29 cellular contexts compared by ENCODE assay signal in the genomic region with DNA sequence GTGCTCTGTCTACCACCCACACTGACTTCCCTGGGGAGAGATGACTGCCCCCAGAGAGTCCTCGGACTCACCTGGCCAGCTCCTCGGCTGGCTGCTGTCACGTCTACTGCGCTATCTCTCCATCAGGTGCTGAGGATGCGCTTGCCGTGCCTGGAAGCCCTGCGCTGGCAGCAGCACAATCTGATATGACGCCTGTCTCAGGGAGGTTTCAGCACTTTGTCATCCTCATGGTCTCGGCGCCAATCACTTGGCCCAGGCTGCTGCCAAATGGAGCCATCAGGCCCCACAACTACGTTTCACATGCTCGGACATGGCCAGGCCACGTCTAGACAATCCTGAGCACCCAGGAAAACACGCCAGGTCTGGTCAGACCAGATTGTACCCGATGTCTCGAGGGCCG. TPM values are rescaled to one million over a fixed set of nuclear protein-coding genes. Genes with fewer than 3 reads are reported as not detected.
"Had no signal": no experiment of that assay in that cellular context is flagged by ENCODE, and none has a peak within 500 bp of the region (broad histone marks: within the 10 kb centered on the region; RNA-seq: fewer than 3 reads in every experiment).

No MANE protein-coding gene starts in this region.

- H3K9me3 ChIP-seq: colonic mucosa, gastroesophageal sphincter, left ventricle myocardium inferior, mucosa of descending colon, ovary, sigmoid colon, spleen, thoracic aorta had no signal

- H3K27me3 ChIP-seq: colonic mucosa, neural progenitor cell, ovary had no signal

- H3K9ac ChIP-seq: neural progenitor cell had no signal

- H3K36me3 ChIP-seq: colonic mucosa, gastroesophageal sphincter, heart left ventricle, left ventricle myocardium inferior, neural progenitor cell, ovary, sigmoid colon, spleen, thoracic aorta had no signal

- H3K9me3 Mint-ChIP-seq: activated naive CD8-positive, alpha-beta T cell treated with anti-CD3 and anti-CD28 coated beads, Interleukin-2, amount 10 ng/mL, durations not matched to agents 7 days and 5 days; activated T-cell treated with anti-CD3 and anti-CD28 coated beads, Interleukin-2, amount 50 U/mL, for 24 hours; activated T-helper 2 cell treated with anti-CD3 and anti-CD28 coated beads, Interferon-gamma antibody, Interleukin-2, Interleukin-4, amounts not matched to agents 10 μg/mL and 5 μg/mL and 100 μg/mL, durations not matched to agents 14 hours and 24 hours and 36 hours; central memory CD8-positive, alpha-beta T cell; endodermal cell; memory B cell; naive thymus-derived CD4-positive, alpha-beta T cell; neural progenitor cell; stimulated activated naive B cell treated with anti-CD40 and anti-IgM and Interleukin-4, amounts not matched to agents 10 μg/mL and 1 μg/mL and 100 μg/mL, for 72 hours; T-cell had no signal

- H3K4me2 ChIP-seq: neural progenitor cell had no signal

- H3K4me1 Mint-ChIP-seq: activated naive CD8-positive, alpha-beta T cell treated with anti-CD3 and anti-CD28 coated beads, Interleukin-2, amount 10 ng/mL, durations not matched to agents 7 days and 5 days; brain; central memory CD8-positive, alpha-beta T cell; endodermal cell; memory B cell; naive thymus-derived CD4-positive, alpha-beta T cell; stimulated activated naive B cell treated with anti-CD40 and anti-IgM and Interleukin-4, amounts not matched to agents 10 μg/mL and 1 μg/mL and 100 μg/mL, for 72 hours; T-cell had no signal

- ATAC-seq: activated CD8-positive, alpha-beta T cell treated with anti-CD3 and anti-CD28 coated beads, Interleukin-2, amount 10 ng/mL, durations not matched to agents 7 days and 5 days; gastroesophageal sphincter; heart left ventricle; mucosa of descending colon; naive thymus-derived CD4-positive, alpha-beta T cell; stimulated activated naive B cell treated with anti-CD40 and anti-IgM and Interleukin-4, amounts not matched to agents 10 μg/mL and 1 μg/mL and 100 μg/mL, for 72 hours; T-cell had no signal

- DNase-seq: activated CD4-positive, alpha-beta T cell treated with anti-CD3 and anti-CD28 coated beads for 48 hours; activated CD4-positive, CD25-positive, alpha-beta regulatory T cell; activated CD8-positive, alpha-beta T cell treated with anti-CD3 and anti-CD28 coated beads, Interleukin-2, amount 10 ng/mL, durations not matched to agents 7 days and 5 days; activated naive CD4-positive, alpha-beta T cell treated with Interleukin-2 at 50 U/mL for 16 hours; activated naive CD8-positive, alpha-beta T cell treated with anti-CD3 and anti-CD28 coated beads, Interleukin-2, amount 10 ng/mL, durations not matched to agents 7 days and 5 days; activated T-cell treated with anti-CD3 and anti-CD28 coated beads, Interleukin-2, amount 50 U/mL, for 24 hours; amygdala; colonic mucosa; endodermal cell; erythroblast; heart left ventricle; kidney glomerular epithelial cell; left ventricle myocardium inferior; mucosa of descending colon; naive thymus-derived CD4-positive, alpha-beta T cell; ovary; spleen; stimulated activated CD4-positive, alpha-beta T cell treated with anti-CD3 and anti-CD28 coated beads, Interleukin-4, amount 100 ng/mL, for 4 hours; stimulated activated naive B cell treated with anti-CD40 and anti-IgM and Interleukin-4, amounts not matched to agents 10 μg/mL and 1 μg/mL and 100 μg/mL, for 72 hours; T-cell; T1000 had no signal

- H3K27ac Mint-ChIP-seq: activated CD8-positive, alpha-beta T cell treated with anti-CD3 and anti-CD28 coated beads, Interleukin-2, amount 10 ng/mL, durations not matched to agents 7 days and 5 days; activated naive CD8-positive, alpha-beta T cell treated with anti-CD3 and anti-CD28 coated beads, Interleukin-2, amount 10 ng/mL, durations not matched to agents 7 days and 5 days; activated T-cell treated with anti-CD3 and anti-CD28 coated beads, Interleukin-2, amount 50 U/mL, for 24 hours; activated T-helper 2 cell treated with anti-CD3 and anti-CD28 coated beads, Interferon-gamma antibody, Interleukin-2, Interleukin-4, amounts not matched to agents 10 μg/mL and 5 μg/mL and 100 μg/mL, durations not matched to agents 14 hours and 24 hours and 36 hours; brain; endodermal cell; memory B cell; naive thymus-derived CD4-positive, alpha-beta T cell; neural progenitor cell; stimulated activated naive B cell treated with anti-CD40 and anti-IgM and Interleukin-4, amounts not matched to agents 10 μg/mL and 1 μg/mL and 100 μg/mL, for 72 hours; T-cell had no signal

- H2AFZ ChIP-seq: neural progenitor cell had no signal

- H3K4me3 ChIP-seq: colonic mucosa, gastroesophageal sphincter, heart left ventricle, left ventricle myocardium inferior, mucosa of descending colon, neural progenitor cell, ovary, sigmoid colon, spleen, thoracic aorta had no signal

- H3K27ac ChIP-seq: colonic mucosa, gastroesophageal sphincter, heart left ventricle, left ventricle myocardium inferior, neural progenitor cell, ovary, sigmoid colon, spleen had no signal

- H3K4me3 Mint-ChIP-seq: activated CD8-positive, alpha-beta T cell treated with anti-CD3 and anti-CD28 coated beads, Interleukin-2, amount 10 ng/mL, durations not matched to agents 7 days and 5 days; activated naive CD8-positive, alpha-beta T cell treated with anti-CD3 and anti-CD28 coated beads, Interleukin-2, amount 10 ng/mL, durations not matched to agents 7 days and 5 days; activated T-cell treated with anti-CD3 and anti-CD28 coated beads, Interleukin-2, amount 50 U/mL, for 24 hours; brain; central memory CD8-positive, alpha-beta T cell; endodermal cell; memory B cell; naive thymus-derived CD4-positive, alpha-beta T cell; neural progenitor cell; stimulated activated naive B cell treated with anti-CD40 and anti-IgM and Interleukin-4, amounts not matched to agents 10 μg/mL and 1 μg/mL and 100 μg/mL, for 72 hours; T-cell had no signal

- H3K36me3 Mint-ChIP-seq: activated naive CD8-positive, alpha-beta T cell treated with anti-CD3 and anti-CD28 coated beads, Interleukin-2, amount 10 ng/mL, durations not matched to agents 7 days and 5 days; brain; memory B cell; naive thymus-derived CD4-positive, alpha-beta T cell; neural progenitor cell; stimulated activated naive B cell treated with anti-CD40 and anti-IgM and Interleukin-4, amounts not matched to agents 10 μg/mL and 1 μg/mL and 100 μg/mL, for 72 hours; T-cell had no signal

- H3K4me1 ChIP-seq: colonic mucosa, gastroesophageal sphincter, heart left ventricle, left ventricle myocardium inferior, neural progenitor cell, sigmoid colon, spleen had no signal

RNA-seq across cellular contexts. Expression of gene FOXL1, which starts 46.7 kb away (rescaled TPM):
- total RNA-seq: activated CD8-positive, alpha-beta T cell treated with anti-CD3 and anti-CD28 coated beads, Interleukin-2, amount 10 ng/mL, durations not matched to agents 7 days and 5 days; activated naive CD8-positive, alpha-beta T cell treated with anti-CD3 and anti-CD28 coated beads, Interleukin-2, amount 10 ng/mL, durations not matched to agents 7 days and 5 days; naive thymus-derived CD4-positive, alpha-beta T cell; spleen; T-cell had no signal
- polyA plus RNA-seq: naive thymus-derived CD4-positive, alpha-beta T cell had no signal

RNA-seq across cellular contexts. Expression of gene FOXC2, which starts 58.4 kb away (rescaled TPM):
- total RNA-seq: activated CD8-positive, alpha-beta T cell treated with anti-CD3 and anti-CD28 coated beads, Interleukin-2, amount 10 ng/mL, durations not matched to agents 7 days and 5 days; activated naive CD8-positive, alpha-beta T cell treated with anti-CD3 and anti-CD28 coated beads, Interleukin-2, amount 10 ng/mL, durations not matched to agents 7 days and 5 days; naive thymus-derived CD4-positive, alpha-beta T cell; spleen; T-cell had no signal
- polyA plus RNA-seq: naive thymus-derived CD4-positive, alpha-beta T cell had no signal
